ENCODE assay signal across 34 cellular contexts in the genomic region with DNA sequence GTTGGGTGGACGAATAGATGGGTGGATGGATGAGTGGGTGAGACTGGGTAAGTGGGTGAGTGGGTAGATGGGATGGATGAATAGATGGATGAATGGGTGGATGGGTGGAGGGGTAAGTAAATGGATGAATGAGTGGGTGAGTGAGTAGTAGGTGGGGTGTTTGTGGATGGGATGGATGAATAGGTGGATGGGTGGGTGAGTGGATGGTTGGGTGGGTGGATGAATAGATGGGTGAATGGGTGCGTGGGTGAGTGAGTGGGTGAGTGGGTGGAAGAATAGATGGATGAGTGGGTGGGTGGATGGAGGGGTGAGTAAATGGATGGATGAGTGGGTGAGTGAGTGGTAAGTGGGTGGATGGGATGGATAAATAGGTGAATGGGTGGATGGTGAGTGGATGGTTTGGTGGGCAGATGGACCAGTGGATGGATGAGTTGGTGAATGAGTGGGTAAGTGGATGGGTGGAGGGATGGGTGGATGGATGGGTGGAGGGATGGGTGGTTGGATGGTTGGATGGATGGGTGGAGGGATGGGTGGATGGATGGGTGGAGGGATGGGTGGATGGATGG. TPM values are rescaled to one million over a fixed set of nuclear protein-coding genes. Genes with fewer than 3 reads are reported as not detected.
"Had no signal": no experiment of that assay in that cellular context is flagged by ENCODE, and none has a peak within 500 bp of the region (broad histone marks: within the 10 kb centered on the region; RNA-seq: fewer than 3 reads in every experiment).

No MANE protein-coding gene starts in this region.

- H3K9me3 Mint-ChIP-seq: dendritic cell treated with granulocyte-macrophage colony-stimulating factor and Interleukin-4, amounts not matched to agents 40 ng/mL and 50 ng/mL, for 4 days; endodermal cell; mesothelial cell of epicardium had no signal

- H3K27me3 ChIP-seq: colonic mucosa had no signal

- H3K4me3 Mint-ChIP-seq: dendritic cell treated with granulocyte-macrophage colony-stimulating factor and Interleukin-4, amounts not matched to agents 40 ng/mL and 50 ng/mL, for 4 days; effector memory CD8-positive, alpha-beta T cell; endodermal cell; mesothelial cell of epicardium; naive B cell had no signal

- H3K4me3 ChIP-seq: colonic mucosa, esophagus squamous epithelium, gastrocnemius medialis, heart right ventricle, left lung, lower lobe of right lung, mucosa of descending colon had no signal

- H3K4me1 ChIP-seq: colonic mucosa, gastrocnemius medialis, heart right ventricle, left lung, lower lobe of right lung had no signal

- H3K27ac Mint-ChIP-seq: dendritic cell treated with granulocyte-macrophage colony-stimulating factor and Interleukin-4, amounts not matched to agents 40 ng/mL and 50 ng/mL, for 4 days; effector memory CD8-positive, alpha-beta T cell; endodermal cell; naive B cell had no signal

- H3K27ac ChIP-seq: colonic mucosa, epithelial cell of prostate, esophagus squamous epithelium, gastrocnemius medialis, heart right ventricle, left lung, lower lobe of right lung had no signal

- H3K36me3 ChIP-seq: colonic mucosa, esophagus squamous epithelium, gastrocnemius medialis, left lung, lower lobe of right lung had no signal

- FAIRE-seq: endometrium, islet of Langerhans, keratinocyte had no signal

- H3K9me3 ChIP-seq: colonic mucosa, esophagus squamous epithelium, gastrocnemius medialis, heart right ventricle, left lung, lower lobe of right lung, mucosa of descending colon had no signal

- ATAC-seq: effector memory CD8-positive, alpha-beta T cell; esophagus mucosa; gastrocnemius medialis; left cardiac atrium; left lung; left ventricle myocardium superior; lower lobe of right lung; mucosa of descending colon had no signal

- DNase-seq: colonic mucosa; cortex of kidney; effector CD8-positive, alpha-beta T cell; effector memory CD8-positive, alpha-beta T cell; endodermal cell; erythroblast; esophagus squamous epithelium; foreskin fibroblast; foreskin melanocyte; gastrocnemius medialis; head of caudate nucleus; heart right ventricle; hippocampal formation; left cardiac atrium; lower lobe of right lung; mesenchymal stem cell; naive B cell had no signal

RNA-seq across cellular contexts. Expression of gene IGF2, which starts 12.6 kb away (rescaled TPM):
- polyA plus RNA-seq: keratinocyte had no signal

RNA-seq across cellular contexts. Expression of gene INS, which starts 34.4 kb away (rescaled TPM):
- total RNA-seq: dermis microvascular lymphatic vessel endothelial cell, endodermal cell, esophagus mucosa, esophagus squamous epithelium, gastrocnemius medialis, glomerular endothelial cell, kidney epithelial cell, left cardiac atrium, left lung, left ventricle myocardium superior, lower leg skin, lower lobe of right lung, lung microvascular endothelial cell, mesothelial cell of epicardium, mucosa of descending colon, myocyte had no signal
- polyA plus RNA-seq: keratinocyte had no signal

RNA-seq across cellular contexts. Expression of gene TH, which starts 45.0 kb away (rescaled TPM):
- total RNA-seq: endodermal cell, gastrocnemius medialis, heart right ventricle, kidney epithelial cell, left cardiac atrium, left ventricle myocardium superior, lower lobe of right lung, mesenteric fat pad, myocyte had no signal
